8 cellular contexts compared by ENCODE assay signal in genomic region chr17:38428150-38428642, GRCh38. TPM values are rescaled to one million over a fixed set of nuclear protein-coding genes. Genes with fewer than 3 reads are reported as not detected.
DNase-seq lines count a peak whose midpoint lies in the region; ATAC-seq lines count a peak whose summit lies in the region.

ARHGAP23 (plus strand) TSS chr17:38428464; CDS start chr17:38428486, 22 bp downstream.

- H3K9me3 ChIP-seq in stomach smooth muscle (ENCODE audit: control insufficient read depth in 2 of 2, low read length in 2 of 2): no peaks in the 10 kb centered on the region

- no peaks in the 10 kb centered on the region for H3K9me3 Mint-ChIP-seq in activated T-helper 2 cell treated with anti-CD3 and anti-CD28 coated beads, Interferon-gamma antibody, Interleukin-2, Interleukin-4, amounts not matched to agents 10 μg/mL and 5 μg/mL and 100 μg/mL, durations not matched to agents 14 hours and 24 hours and 36 hours

- H3K27me3 ChIP-seq in stomach smooth muscle (ENCODE audit: control insufficient read depth in 1 of 2, insufficient read depth in 2 of 2, low read length in 2 of 2): no peaks in the 10 kb centered on the region

- H3K4me1 ChIP-seq in stomach smooth muscle (ENCODE audit: control insufficient read depth, insufficient read depth, low read length): peaks cover 53% of the 10 kb centered on the region

- H3K9ac ChIP-seq in stomach smooth muscle (ENCODE audit: low read length in 2 of 2): peak within 1 kb of the TSS; percentile 91 to 95

- intact Hi-C loops in activated T-helper 2 cell treated with anti-CD3 and anti-CD28 coated beads, Interferon-gamma antibody, Interleukin-2, Interleukin-4, amounts not matched to agents 10 μg/mL and 5 μg/mL and 100 μg/mL, durations not matched to agents 14 hours and 24 hours and 36 hours (cut with micrococcal nuclease): loop anchor here (10.0 kb wide), 1 partner anchor 237 kb away; no protein-coding TSS in a partner anchor

- ATAC-seq in GM18861 (IDR thresholded peaks at IDR 0.05; ENCODE audit: unreplicated experiment): no peak

- H3K4me3 ChIP-seq in stomach smooth muscle (ENCODE audit: low read length in 2 of 2): peak within 1 kb of the TSS; percentile 82 to 86

- no peak within 1 kb of the TSS for H3K27ac Mint-ChIP-seq in activated T-helper 2 cell treated with anti-CD3 and anti-CD28 coated beads, Interferon-gamma antibody, Interleukin-2, Interleukin-4, amounts not matched to agents 10 μg/mL and 5 μg/mL and 100 μg/mL, durations not matched to agents 14 hours and 24 hours and 36 hours

- H3K36me3 ChIP-seq in stomach smooth muscle (ENCODE audit: control insufficient read depth in 2 of 2, insufficient read depth in 2 of 2, low read length in 2 of 2): no peaks in the 10 kb centered on the region

- peaks cover 33% of the 10 kb centered on the region for H3K27me3 Mint-ChIP-seq in activated T-helper 2 cell treated with anti-CD3 and anti-CD28 coated beads, Interferon-gamma antibody, Interleukin-2, Interleukin-4, amounts not matched to agents 10 μg/mL and 5 μg/mL and 100 μg/mL, durations not matched to agents 14 hours and 24 hours and 36 hours (ENCODE audit: low read depth)

- peaks cover 5% of the 10 kb centered on the region for H3K4me1 Mint-ChIP-seq in activated T-helper 2 cell treated with anti-CD3 and anti-CD28 coated beads, Interferon-gamma antibody, Interleukin-2, Interleukin-4, amounts not matched to agents 10 μg/mL and 5 μg/mL and 100 μg/mL, durations not matched to agents 14 hours and 24 hours and 36 hours (ENCODE audit: low read depth)

- peak within 1 kb of the TSS; percentile 94 for H3K27ac ChIP-seq in stomach smooth muscle (ENCODE audit: low read length)

- H3K4me3 Mint-ChIP-seq in activated T-helper 2 cell treated with anti-CD3 and anti-CD28 coated beads, Interferon-gamma antibody, Interleukin-2, Interleukin-4, amounts not matched to agents 10 μg/mL and 5 μg/mL and 100 μg/mL, durations not matched to agents 14 hours and 24 hours and 36 hours (ENCODE audit: low read depth): peak within 1 kb of the TSS; percentile 80

- H3K36me3 Mint-ChIP-seq in activated T-helper 2 cell treated with anti-CD3 and anti-CD28 coated beads, Interferon-gamma antibody, Interleukin-2, Interleukin-4, amounts not matched to agents 10 μg/mL and 5 μg/mL and 100 μg/mL, durations not matched to agents 14 hours and 24 hours and 36 hours (ENCODE audit: low read depth): no peaks in the 10 kb centered on the region

- DNase-seq in EH (ENCODE audit: low read depth): peak; percentile 87
- peak; percentile 85 for DNase-seq in NCI-H226
- no peak for DNase-seq in activated T-helper 2 cell treated with anti-CD3 and anti-CD28 coated beads, Interferon-gamma antibody, Interleukin-2, Interleukin-4, amounts not matched to agents 10 μg/mL and 5 μg/mL and 100 μg/mL, durations not matched to agents 14 hours and 24 hours and 36 hours (ENCODE audit: low spot score)
- DNase-seq in fibroblast of gingiva (ENCODE audit: low read depth): peak; percentile 81
- peak; percentile 48 for DNase-seq in mucosa of gallbladder (ENCODE audit: low spot score)
- DNase-seq in MV-4-11 (lab: John Stamatoyannopoulos, UW): no peak

RNA-seq across cellular contexts. Expression of gene ARHGAP23, which starts in this region (rescaled TPM):
- 0.32 and 1.2 TPM in 2 replicates for total RNA-seq in activated T-helper 2 cell treated with anti-CD3 and anti-CD28 coated beads, Interferon-gamma antibody, Interleukin-2, Interleukin-4, amounts not matched to agents 10 μg/mL and 5 μg/mL and 100 μg/mL, durations not matched to agents 14 hours and 24 hours and 36 hours
- 37.6 TPM for total RNA-seq in mucosa of gallbladder

Comparison
In these comparisons a context has a peak if more than half of its experiments do, and no peak if none do; other contexts are left out.
1. RNA of gene ARHGAP23 (total RNA-seq): 37.6 TPM in mucosa of gallbladder (single experiment); 0.32 to 1.2 TPM in activated T-helper 2 cell treated with anti-CD3 and anti-CD28 coated beads, Interferon-gamma antibody, Interleukin-2, Interleukin-4, amounts not matched to agents 10 μg/mL and 5 μg/mL and 100 μg/mL, durations not matched to agents 14 hours and 24 hours and 36 hours; every median in the first group is over 10 times any median in the second.
2. DNase-seq: peak in EH (single experiment), NCI-H226 (single experiment), fibroblast of gingiva (single experiment) and mucosa of gallbladder (single experiment); none in activated T-helper 2 cell treated with anti-CD3 and anti-CD28 coated beads, Interferon-gamma antibody, Interleukin-2, Interleukin-4, amounts not matched to agents 10 μg/mL and 5 μg/mL and 100 μg/mL, durations not matched to agents 14 hours and 24 hours and 36 hours (single experiment) and MV-4-11 (single experiment).